8 cellular contexts compared by ENCODE assay signal in genomic region chr1:40531381-40532061, GRCh38. TPM values are rescaled to one million over a fixed set of nuclear protein-coding genes. Genes with fewer than 3 reads are reported as not detected.
DNase-seq lines count a peak whose midpoint lies in the region; ATAC-seq and TF ChIP-seq lines count a peak whose summit lies in the region.

ZNF684 (plus strand) TSS chr1:40531637; CDS start chr1:40533167, 1,530 bp downstream.

- no peak for TF ChIP-seq CTCF in OCI-LY3 (IDR thresholded peaks at IDR 0.05; ENCODE audit: low read depth, low read length)

- peaks cover 8% of the 10 kb centered on the region for H3K36me3 ChIP-seq in OCI-LY3 (replicated peaks; ENCODE audit: low read depth, low read length)

- no peaks in the 10 kb centered on the region for H3K27me3 ChIP-seq in OCI-LY3 (ENCODE audit: low read depth, low read length)

- H3K4me2 ChIP-seq in OCI-LY3 (ENCODE audit: low read length), result peak within 1 kb of the TSS; percentile 99

- H3K9ac ChIP-seq in OCI-LY3 (ENCODE audit: low read length), result peak within 1 kb of the TSS; percentile 84

- H3K9me3 ChIP-seq in OCI-LY3 (ENCODE audit: insufficient read depth, low read length), result no peaks in the 10 kb centered on the region

- H3K4me1 ChIP-seq in OCI-LY3 (ENCODE audit: low read length), result peaks cover 16% of the 10 kb centered on the region

- H3K79me2 ChIP-seq in OCI-LY3 (ENCODE audit: low read length), result peaks cover 5% of the 10 kb centered on the region; the same call in 1 of the 2 replicates

- peak within 1 kb of the TSS; percentile 100 for H3K4me3 ChIP-seq in OCI-LY3 (ENCODE audit: low read length)

- no peaks in the 10 kb centered on the region for H4K20me1 ChIP-seq in OCI-LY3 (ENCODE audit: insufficient read depth, low read length)

- peak within 1 kb of the TSS; percentile 42 for H3K27ac ChIP-seq in OCI-LY3 (ENCODE audit: low read length)
- H3K27ac ChIP-seq in epithelial cell of prostate, result peak within 1 kb of the TSS; percentile 83

- DNase-seq in DMS 273 (lab: John Stamatoyannopoulos, UW; ENCODE audit: unreplicated experiment), result peak; percentile 100
- DNase-seq in HuH-7.5 (ENCODE audit: low spot score), result peak; percentile 70
- DNase-seq in activated T-cell treated with anti-CD3 and anti-CD28 coated beads for 24 hours (ENCODE audit: low read depth), result peak; percentile 84
- peak; percentile 84 for DNase-seq in epithelial cell of prostate (ENCODE audit: low read depth, low spot score)
- peak; percentile 93 for DNase-seq in mucosa of gallbladder (ENCODE audit: low spot score)
- peak; percentile 76 for DNase-seq in stimulated activated CD8-positive, alpha-beta memory T cell treated with anti-CD3 and anti-CD28 coated beads, Interleukin-4, amount 100 ng/mL, for 24 hours (ENCODE audit: low read depth)

- H2AFZ ChIP-seq in OCI-LY3 (ENCODE audit: low read depth, low read length), result peak within 1 kb of the TSS; percentile 99

- ATAC-seq in GM21526 (IDR thresholded peaks at IDR 0.05; ENCODE audit: low FRiP score, unreplicated experiment), result peak; percentile 89

RNA-seq across cellular contexts. Expression of gene ZNF684, which starts in this region (rescaled TPM):
- total RNA-seq in mucosa of gallbladder, result 4.4 TPM

Comparison
In these comparisons a context has a peak if more than half of its experiments do, and no peak if none do; other contexts are left out.
1. Peak in every context shown above with its lines: DNase-seq, ATAC-seq, H3K4me3 ChIP-seq and H3K27ac ChIP-seq.